26 cellular contexts compared by ENCODE assay signal in genomic region chr14:96511667-96512066, GRCh38. TPM values are rescaled to one million over a fixed set of nuclear protein-coding genes. Genes with fewer than 3 reads are reported as not detected.
DNase-seq lines count a peak whose midpoint lies in the region; ATAC-seq and TF ChIP-seq lines count a peak whose summit lies in the region.
"Had no signal": no experiment of that assay in that cellular context is flagged by ENCODE, and none has a peak within 500 bp of the region (broad histone marks: within the 10 kb centered on the region; RNA-seq: fewer than 3 reads in every experiment).

No MANE protein-coding gene starts in this region.

- DNase-seq in endodermal cell, result no peak
- DNase-seq in neural crest cell (ENCODE audit: low read depth, low spot score), result no peak
- no peak for DNase-seq in head of caudate nucleus
- no peak for DNase-seq in NCI-H1436 (lab: John Stamatoyannopoulos, UW)
- DNase-seq: activated CD4-positive, alpha-beta T cell treated with anti-CD3 and anti-CD28 coated beads, Interleukin-2, amount 10 ng/mL, durations not matched to agents 24 days and 14 days; activated CD8-positive, alpha-beta memory T cell treated with anti-CD3 and anti-CD28 coated beads for 24 hours; activated effector memory CD4-positive, alpha-beta T cell treated with anti-CD3 and anti-CD28 coated beads, Interleukin-2, amount 50 U/mL, for 16 hours; activated T-cell treated with anti-CD3 and anti-CD28 coated beads for 4 hours; C1 segment of cervical spinal cord; colonic mucosa; effector CD8-positive, alpha-beta T cell; H9; left ventricle myocardium inferior; MV-4-11; NCI-H146; NCI-H2107; NCI-H748 treated with DMSO at 0.1 percent for 48 hours; nucleus accumbens; SIG-M5; stimulated activated CD4-positive, alpha-beta T cell treated with anti-CD3 and anti-CD28 coated beads, Interleukin-4, amount 100 ng/mL, for 4 hours; T1000; trophoblast cell; WERI-Rb-1 had no signal

- no peaks in the 10 kb centered on the region for H3K9me2 ChIP-seq in DOHH2 (replicated peaks; ENCODE audit: control insufficient read depth, low read length)
- H3K9me2 ChIP-seq in Loucy (replicated peaks; ENCODE audit: low read depth, low read length), result no peaks in the 10 kb centered on the region

- H3K36me3 Mint-ChIP-seq in endodermal cell (ENCODE audit: low read depth) (no peaks in the 10 kb centered on the region), neural crest cell (ENCODE audit: low read depth) (no peaks in the 10 kb centered on the region)

- peaks cover 24% of the 10 kb centered on the region for H3K4me1 Mint-ChIP-seq in endodermal cell
- peaks cover 35% of the 10 kb centered on the region for H3K4me1 Mint-ChIP-seq in neural crest cell

- H3K27ac Mint-ChIP-seq in endodermal cell, result peak overlapping the region; percentile 50
- no peak overlapping the region for H3K27ac Mint-ChIP-seq in neural crest cell (ENCODE audit: unreplicated experiment)
- H3K27ac Mint-ChIP-seq: activated CD4-positive, alpha-beta T cell treated with anti-CD3 and anti-CD28 coated beads, Interleukin-2, amount 10 ng/mL, durations not matched to agents 24 days and 14 days had no signal

- TF ChIP-seq CTCF in DOHH2 (IDR thresholded peaks at IDR 0.05; ENCODE audit: low read depth, low read length, poor library complexity, severe bottlenecking) (no peak), Loucy (conservative IDR thresholded peaks at IDR 0.05; ENCODE audit: low read length) (no peak), endodermal cell (conservative IDR thresholded peaks at IDR 0.05) (no peak), neural crest cell (conservative IDR thresholded peaks at IDR 0.05) (no peak)

- ATAC-seq in GM19324 (IDR thresholded peaks at IDR 0.05; ENCODE audit: low FRiP score, unreplicated experiment), result no peak

- no peak overlapping the region for H3K4me3 ChIP-seq in DOHH2 (ENCODE audit: low read length)
- H3K4me3 ChIP-seq in Loucy (ENCODE audit: low read length, poor library complexity, severe bottlenecking), result no peak overlapping the region
- H3K4me3 ChIP-seq in endodermal cell (ENCODE audit: low read length), result no peak overlapping the region
- H3K4me3 ChIP-seq: colonic mucosa, left ventricle myocardium inferior had no signal

- H3K36me3 ChIP-seq in DOHH2 (ENCODE audit: control insufficient read depth, low read length) (peaks cover 7% of the 10 kb centered on the region), Loucy (ENCODE audit: insufficient read depth, low read length) (no peaks in the 10 kb centered on the region), endodermal cell (ENCODE audit: control insufficient read depth, insufficient read depth, low read length) (no peaks in the 10 kb centered on the region)
- H3K36me3 ChIP-seq: colonic mucosa, left ventricle myocardium inferior, WERI-Rb-1 had no signal

- H3K9ac ChIP-seq in Loucy (ENCODE audit: low read depth, low read length, poor library complexity, severe bottlenecking) (no peak overlapping the region), endodermal cell (ENCODE audit: extremely low read depth, low read length, poor library complexity, severe bottlenecking) (no peak overlapping the region)

- H3K9me3 Mint-ChIP-seq in endodermal cell (no peaks in the 10 kb centered on the region), neural crest cell (no peaks in the 10 kb centered on the region)
- H3K9me3 Mint-ChIP-seq: activated CD4-positive, alpha-beta T cell treated with anti-CD3 and anti-CD28 coated beads, Interleukin-2, amount 10 ng/mL, durations not matched to agents 24 days and 14 days; H9 had no signal

- H3K27ac ChIP-seq in DOHH2 (ENCODE audit: low read depth, low read length), result no peak overlapping the region
- H3K27ac ChIP-seq in endodermal cell (ENCODE audit: low read depth, low read length), result no peak overlapping the region
- H3K27ac ChIP-seq: colonic mucosa, WERI-Rb-1 had no signal

- H3K27me3 ChIP-seq in DOHH2 (ENCODE audit: control insufficient read depth, low read length) (no peaks in the 10 kb centered on the region), Loucy (ENCODE audit: insufficient read depth, low read length, poor library complexity, severe bottlenecking) (no peaks in the 10 kb centered on the region), endodermal cell (ENCODE audit: control insufficient read depth, insufficient read depth, low read length, poor library complexity, severe bottlenecking) (no peaks in the 10 kb centered on the region)
- H3K27me3 ChIP-seq: colonic mucosa had no signal

- 100% methylated on average over 1 of the region's 1 CpG; no CpG with 5 or more reads in 1 of the 2 experiments for WGBS in endodermal cell (ENCODE audit: insufficient coverage in 1 of 2, insufficient read length in 1 of 2), 2 experiments

- H3K79me2 ChIP-seq in DOHH2 (ENCODE audit: control insufficient read depth, low read length) (peaks cover 100% of the 10 kb centered on the region), Loucy (ENCODE audit: insufficient read depth, low read length) (peaks cover 99% of the 10 kb centered on the region)

- peaks cover 93% of the 10 kb centered on the region for H3K4me1 ChIP-seq in DOHH2 (ENCODE audit: control insufficient read depth, low read length)
- peaks cover 34% of the 10 kb centered on the region for H3K4me1 ChIP-seq in Loucy (ENCODE audit: insufficient read depth, low read length, poor library complexity, severe bottlenecking)
- peaks cover 5% of the 10 kb centered on the region for H3K4me1 ChIP-seq in endodermal cell (ENCODE audit: control insufficient read depth, insufficient read depth, low read length)
- H3K4me1 ChIP-seq: colonic mucosa had no signal

- H4K20me1 ChIP-seq in DOHH2 (ENCODE audit: control insufficient read depth, insufficient read depth, low read depth, low read length) (peaks cover 56% of the 10 kb centered on the region), Loucy (ENCODE audit: insufficient read depth, low read length, poor library complexity, severe bottlenecking) (peaks cover 98% of the 10 kb centered on the region)

- H2AFZ ChIP-seq in Loucy (ENCODE audit: low read length), result no peak overlapping the region

- H3K27me3 Mint-ChIP-seq in endodermal cell (ENCODE audit: insufficient read depth) (no peaks in the 10 kb centered on the region), neural crest cell (ENCODE audit: low read depth) (no peaks in the 10 kb centered on the region)
- H3K27me3 Mint-ChIP-seq: activated CD4-positive, alpha-beta T cell treated with anti-CD3 and anti-CD28 coated beads, Interleukin-2, amount 10 ng/mL, durations not matched to agents 24 days and 14 days had no signal

- H3F3A ChIP-seq in DOHH2 (ENCODE audit: control insufficient read depth, insufficient read depth) (no peaks in the 10 kb centered on the region), Loucy (ENCODE audit: low read depth) (no peaks in the 10 kb centered on the region)

- H3K4me3 Mint-ChIP-seq in endodermal cell, result no peak overlapping the region
- peak overlapping the region; percentile 27 for H3K4me3 Mint-ChIP-seq in neural crest cell
- H3K4me3 Mint-ChIP-seq: activated CD4-positive, alpha-beta T cell treated with anti-CD3 and anti-CD28 coated beads, Interleukin-2, amount 10 ng/mL, durations not matched to agents 24 days and 14 days had no signal

- H3K9me3 ChIP-seq in DOHH2 (ENCODE audit: control insufficient read depth, insufficient read depth, low read length) (no peaks in the 10 kb centered on the region), Loucy (ENCODE audit: insufficient read depth, low read depth, low read length) (no peaks in the 10 kb centered on the region), endodermal cell (ENCODE audit: control insufficient read depth, low read length) (peaks cover 3% of the 10 kb centered on the region)
- H3K9me3 ChIP-seq: colonic mucosa, left ventricle myocardium inferior had no signal

- intact Hi-C loops in head of caudate nucleus (cut with DNase I), result no loop called here

- peak overlapping the region; percentile 49 for H3K4me2 ChIP-seq in DOHH2 (ENCODE audit: low read length)
- peak overlapping the region; percentile 96 for H3K4me2 ChIP-seq in Loucy (ENCODE audit: low read depth, low read length, poor library complexity, severe bottlenecking)

RNA-seq across cellular contexts. Expression of gene PAPOLA, which starts 9.5 kb away (rescaled TPM):
- total RNA-seq in endodermal cell, result 100 to 1,000 TPM; 218 to 225 TPM
- polyA plus RNA-seq in endodermal cell (2013, experiment 1 of 2), result 183 TPM
- polyA plus RNA-seq in endodermal cell (2013, experiment 2 of 2), result 197 TPM
- 209 and 215 TPM in 2 replicates for total RNA-seq in neural crest cell
